ENCODE assay signal across 1 cellular context in the genomic region with DNA sequence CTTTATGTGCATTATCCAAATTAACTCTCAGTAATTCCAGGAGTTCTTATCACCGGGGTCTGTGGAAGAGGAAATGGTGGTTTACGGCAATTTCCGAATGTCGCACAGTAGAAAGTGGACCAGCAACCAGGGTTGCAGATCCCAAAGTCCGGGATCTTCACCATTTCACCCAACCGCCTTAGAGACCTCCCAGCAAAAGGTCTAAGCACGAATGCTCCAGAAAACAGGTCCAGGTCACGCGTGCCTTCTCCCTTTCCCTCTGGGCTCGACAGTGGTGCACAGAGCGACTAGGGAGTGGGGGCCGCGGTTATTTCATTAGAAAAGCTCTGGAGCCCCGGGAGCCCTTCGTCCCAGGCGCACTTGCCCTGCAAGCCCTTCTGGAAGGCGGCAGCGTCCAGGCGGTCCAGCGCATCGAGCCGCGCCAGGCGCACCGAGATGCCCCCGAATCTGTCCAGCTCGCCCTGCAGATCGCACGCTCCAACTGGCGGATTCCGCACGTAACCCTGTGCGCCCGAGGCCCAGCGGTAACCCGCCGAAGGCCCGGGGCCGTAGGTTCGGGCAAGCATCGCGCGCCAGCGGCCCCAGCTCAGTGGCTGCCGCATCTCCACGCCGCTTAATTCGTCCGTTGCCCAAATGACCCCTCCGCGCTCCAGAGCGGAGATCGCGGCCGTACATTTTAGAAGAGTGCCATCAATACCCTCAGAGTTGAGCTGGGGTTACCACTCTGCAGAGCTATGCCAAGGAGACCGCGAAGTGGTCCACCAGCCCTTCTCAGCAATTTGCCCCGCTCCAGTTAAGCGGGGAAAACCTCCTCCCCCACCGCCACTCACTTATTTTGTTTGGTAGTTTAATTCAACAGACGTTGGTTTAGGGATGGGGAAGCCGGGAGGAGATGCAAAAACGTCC.
TF ChIP-seq lines count a peak whose summit lies in the region.

A gene with protein sequence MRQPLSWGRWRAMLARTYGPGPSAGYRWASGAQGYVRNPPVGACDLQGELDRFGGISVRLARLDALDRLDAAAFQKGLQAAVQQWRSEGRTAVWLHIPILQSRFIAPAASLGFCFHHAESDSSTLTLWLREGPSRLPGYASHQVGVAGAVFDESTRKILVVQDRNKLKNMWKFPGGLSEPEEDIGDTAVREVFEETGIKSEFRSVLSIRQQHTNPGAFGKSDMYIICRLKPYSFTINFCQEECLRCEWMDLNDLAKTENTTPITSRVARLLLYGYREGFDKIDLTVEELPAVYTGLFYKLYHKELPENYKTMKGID (minus strand): TSS at position 627 of the 906 bp plus-strand sequence. CDS start 25 bp downstream, at position 602.

TF ChIP-seq in K562, 482 proteins besides CTCF, POLR2A, EP300 and RAD21 (continued from another document and continues in another):
- TF ChIP-seq, protein P1, sequence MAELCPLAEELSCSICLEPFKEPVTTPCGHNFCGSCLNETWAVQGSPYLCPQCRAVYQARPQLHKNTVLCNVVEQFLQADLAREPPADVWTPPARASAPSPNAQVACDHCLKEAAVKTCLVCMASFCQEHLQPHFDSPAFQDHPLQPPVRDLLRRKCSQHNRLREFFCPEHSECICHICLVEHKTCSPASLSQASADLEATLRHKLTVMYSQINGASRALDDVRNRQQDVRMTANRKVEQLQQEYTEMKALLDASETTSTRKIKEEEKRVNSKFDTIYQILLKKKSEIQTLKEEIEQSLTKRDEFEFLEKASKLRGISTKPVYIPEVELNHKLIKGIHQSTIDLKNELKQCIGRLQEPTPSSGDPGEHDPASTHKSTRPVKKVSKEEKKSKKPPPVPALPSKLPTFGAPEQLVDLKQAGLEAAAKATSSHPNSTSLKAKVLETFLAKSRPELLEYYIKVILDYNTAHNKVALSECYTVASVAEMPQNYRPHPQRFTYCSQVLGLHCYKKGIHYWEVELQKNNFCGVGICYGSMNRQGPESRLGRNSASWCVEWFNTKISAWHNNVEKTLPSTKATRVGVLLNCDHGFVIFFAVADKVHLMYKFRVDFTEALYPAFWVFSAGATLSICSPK (IDR thresholded peaks at IDR 0.05; ENCODE audit: borderline replicate concordance), result no peak
- TF ChIP-seq SOX6 (IDR thresholded peaks at IDR 0.05), result no peak
- TF ChIP-seq, protein P2, sequence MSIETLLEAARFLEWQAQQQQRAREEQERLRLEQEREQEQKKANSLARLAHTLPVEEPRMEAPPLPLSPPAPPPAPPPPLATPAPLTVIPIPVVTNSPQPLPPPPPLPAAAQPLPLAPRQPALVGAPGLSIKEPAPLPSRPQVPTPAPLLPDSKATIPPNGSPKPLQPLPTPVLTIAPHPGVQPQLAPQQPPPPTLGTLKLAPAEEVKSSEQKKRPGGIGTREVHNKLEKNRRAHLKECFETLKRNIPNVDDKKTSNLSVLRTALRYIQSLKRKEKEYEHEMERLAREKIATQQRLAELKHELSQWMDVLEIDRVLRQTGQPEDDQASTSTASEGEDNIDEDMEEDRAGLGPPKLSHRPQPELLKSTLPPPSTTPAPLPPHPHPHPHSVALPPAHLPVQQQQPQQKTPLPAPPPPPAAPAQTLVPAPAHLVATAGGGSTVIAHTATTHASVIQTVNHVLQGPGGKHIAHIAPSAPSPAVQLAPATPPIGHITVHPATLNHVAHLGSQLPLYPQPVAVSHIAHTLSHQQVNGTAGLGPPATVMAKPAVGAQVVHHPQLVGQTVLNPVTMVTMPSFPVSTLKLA (conservative IDR thresholded peaks at IDR 0.05), result no peak
- TF ChIP-seq BHLHE40 (IDR thresholded peaks at IDR 0.05; ENCODE audit: low read length), result peak; percentile 8; the same call in 1 of the 2 replicates
- TF ChIP-seq POLR2G (IDR thresholded peaks at IDR 0.05; ENCODE audit: low read depth, low read length), result peak; percentile 83
- TF ChIP-seq ZNF232 (CRISPR knock-in tag; IDR thresholded peaks at IDR 0.05), result 0 out of 2 replicates have a peak, but pooled peaks have one; percentile 36
- no peak for TF ChIP-seq ARHGAP35 (IDR thresholded peaks at IDR 0.05; ENCODE audit: partially characterized antibody)
- peak; percentile 50 for TF ChIP-seq TAF7 (tag; IDR thresholded peaks at IDR 0.05)
- TF ChIP-seq PHTF2 (CRISPR knock-in tag; IDR thresholded peaks at IDR 0.05), result no peak
- no peak for TF ChIP-seq ILK (tag; IDR thresholded peaks at IDR 0.05; ENCODE audit: borderline replicate concordance, low read depth)
- no peak for TF ChIP-seq KAT2B (IDR thresholded peaks at IDR 0.05; ENCODE audit: low read depth, low read length)
- TF ChIP-seq DNMT1 (IDR thresholded peaks at IDR 0.05), result no peak
- TF ChIP-seq C11orf30 (IDR thresholded peaks at IDR 0.05; ENCODE audit: low read depth), result no peak
- TF ChIP-seq, protein P3, sequence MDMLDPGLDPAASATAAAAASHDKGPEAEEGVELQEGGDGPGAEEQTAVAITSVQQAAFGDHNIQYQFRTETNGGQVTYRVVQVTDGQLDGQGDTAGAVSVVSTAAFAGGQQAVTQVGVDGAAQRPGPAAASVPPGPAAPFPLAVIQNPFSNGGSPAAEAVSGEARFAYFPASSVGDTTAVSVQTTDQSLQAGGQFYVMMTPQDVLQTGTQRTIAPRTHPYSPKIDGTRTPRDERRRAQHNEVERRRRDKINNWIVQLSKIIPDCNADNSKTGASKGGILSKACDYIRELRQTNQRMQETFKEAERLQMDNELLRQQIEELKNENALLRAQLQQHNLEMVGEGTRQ (CRISPR knock-in tag; IDR thresholded peaks at IDR 0.05), result no peak; the same call in 1 of the 2 replicates
- no peak; the same call in none of the 2 replicates for TF ChIP-seq ETV5 (CRISPR knock-in tag; IDR thresholded peaks at IDR 0.05; ENCODE audit: low read depth)
- TF ChIP-seq PHF8 (IDR thresholded peaks at IDR 0.05; ENCODE audit: borderline replicate concordance, low read length), result peak; percentile 62; the same call in 1 of the 2 replicates
- no peak for TF ChIP-seq SAFB (IDR thresholded peaks at IDR 0.05; ENCODE audit: borderline replicate concordance, low read depth, low read length)
- no peak for TF ChIP-seq TRIM24 (IDR thresholded peaks at IDR 0.05)
- TF ChIP-seq, protein P4, sequence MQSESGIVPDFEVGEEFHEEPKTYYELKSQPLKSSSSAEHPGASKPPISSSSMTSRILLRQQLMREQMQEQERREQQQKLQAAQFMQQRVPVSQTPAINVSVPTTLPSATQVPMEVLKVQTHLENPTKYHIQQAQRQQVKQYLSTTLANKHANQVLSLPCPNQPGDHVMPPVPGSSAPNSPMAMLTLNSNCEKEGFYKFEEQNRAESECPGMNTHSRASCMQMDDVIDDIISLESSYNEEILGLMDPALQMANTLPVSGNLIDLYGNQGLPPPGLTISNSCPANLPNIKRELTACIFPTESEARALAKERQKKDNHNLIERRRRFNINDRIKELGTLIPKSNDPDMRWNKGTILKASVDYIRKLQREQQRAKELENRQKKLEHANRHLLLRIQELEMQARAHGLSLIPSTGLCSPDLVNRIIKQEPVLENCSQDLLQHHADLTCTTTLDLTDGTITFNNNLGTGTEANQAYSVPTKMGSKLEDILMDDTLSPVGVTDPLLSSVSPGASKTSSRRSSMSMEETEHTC (IDR thresholded peaks at IDR 0.05), result 0 out of 2 replicates have a peak, but pooled peaks have one; percentile 1
- TF ChIP-seq SMARCE1 (IDR thresholded peaks at IDR 0.05), result 0 out of 2 replicates have a peak, but pooled peaks have one; percentile 11
- no peak; the same call in 1 of the 2 replicates for TF ChIP-seq LCOR (CRISPR knock-in tag; IDR thresholded peaks at IDR 0.05)
- TF ChIP-seq, protein P5, sequence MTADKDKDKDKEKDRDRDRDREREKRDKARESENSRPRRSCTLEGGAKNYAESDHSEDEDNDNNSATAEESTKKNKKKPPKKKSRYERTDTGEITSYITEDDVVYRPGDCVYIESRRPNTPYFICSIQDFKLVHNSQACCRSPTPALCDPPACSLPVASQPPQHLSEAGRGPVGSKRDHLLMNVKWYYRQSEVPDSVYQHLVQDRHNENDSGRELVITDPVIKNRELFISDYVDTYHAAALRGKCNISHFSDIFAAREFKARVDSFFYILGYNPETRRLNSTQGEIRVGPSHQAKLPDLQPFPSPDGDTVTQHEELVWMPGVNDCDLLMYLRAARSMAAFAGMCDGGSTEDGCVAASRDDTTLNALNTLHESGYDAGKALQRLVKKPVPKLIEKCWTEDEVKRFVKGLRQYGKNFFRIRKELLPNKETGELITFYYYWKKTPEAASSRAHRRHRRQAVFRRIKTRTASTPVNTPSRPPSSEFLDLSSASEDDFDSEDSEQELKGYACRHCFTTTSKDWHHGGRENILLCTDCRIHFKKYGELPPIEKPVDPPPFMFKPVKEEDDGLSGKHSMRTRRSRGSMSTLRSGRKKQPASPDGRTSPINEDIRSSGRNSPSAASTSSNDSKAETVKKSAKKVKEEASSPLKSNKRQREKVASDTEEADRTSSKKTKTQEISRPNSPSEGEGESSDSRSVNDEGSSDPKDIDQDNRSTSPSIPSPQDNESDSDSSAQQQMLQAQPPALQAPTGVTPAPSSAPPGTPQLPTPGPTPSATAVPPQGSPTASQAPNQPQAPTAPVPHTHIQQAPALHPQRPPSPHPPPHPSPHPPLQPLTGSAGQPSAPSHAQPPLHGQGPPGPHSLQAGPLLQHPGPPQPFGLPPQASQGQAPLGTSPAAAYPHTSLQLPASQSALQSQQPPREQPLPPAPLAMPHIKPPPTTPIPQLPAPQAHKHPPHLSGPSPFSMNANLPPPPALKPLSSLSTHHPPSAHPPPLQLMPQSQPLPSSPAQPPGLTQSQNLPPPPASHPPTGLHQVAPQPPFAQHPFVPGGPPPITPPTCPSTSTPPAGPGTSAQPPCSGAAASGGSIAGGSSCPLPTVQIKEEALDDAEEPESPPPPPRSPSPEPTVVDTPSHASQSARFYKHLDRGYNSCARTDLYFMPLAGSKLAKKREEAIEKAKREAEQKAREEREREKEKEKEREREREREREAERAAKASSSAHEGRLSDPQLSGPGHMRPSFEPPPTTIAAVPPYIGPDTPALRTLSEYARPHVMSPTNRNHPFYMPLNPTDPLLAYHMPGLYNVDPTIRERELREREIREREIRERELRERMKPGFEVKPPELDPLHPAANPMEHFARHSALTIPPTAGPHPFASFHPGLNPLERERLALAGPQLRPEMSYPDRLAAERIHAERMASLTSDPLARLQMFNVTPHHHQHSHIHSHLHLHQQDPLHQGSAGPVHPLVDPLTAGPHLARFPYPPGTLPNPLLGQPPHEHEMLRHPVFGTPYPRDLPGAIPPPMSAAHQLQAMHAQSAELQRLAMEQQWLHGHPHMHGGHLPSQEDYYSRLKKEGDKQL (CRISPR knock-in tag; IDR thresholded peaks at IDR 0.05; ENCODE audit: borderline replicate concordance), result no peak
- no peak for TF ChIP-seq CAMTA2 (CRISPR knock-in tag; conservative IDR thresholded peaks at IDR 0.05)
- no peak for TF ChIP-seq FIP1L1 (IDR thresholded peaks at IDR 0.05; ENCODE audit: low read depth, low read length, poor library complexity, severe bottlenecking)
- TF ChIP-seq MIER1 (IDR thresholded peaks at IDR 0.05; ENCODE audit: low read depth), result no peak
- no peak for TF ChIP-seq SRSF3 (IDR thresholded peaks at IDR 0.05; ENCODE audit: insufficient read depth, low read length)
- peak; percentile 7; the same call in 1 of the 2 replicates for TF ChIP-seq JUND (IDR thresholded peaks at IDR 0.05; ENCODE audit: borderline replicate concordance, low read depth, low read length)
- TF ChIP-seq JUND (tag; IDR thresholded peaks at IDR 0.05; ENCODE audit: borderline replicate concordance, low read depth, low read length), result no peak
- TF ChIP-seq ZNF644 (tag; IDR thresholded peaks at IDR 0.05; ENCODE audit: low read depth), result 0 out of 2 replicates have a peak, but pooled peaks have one; percentile 1
- TF ChIP-seq, protein P6, sequence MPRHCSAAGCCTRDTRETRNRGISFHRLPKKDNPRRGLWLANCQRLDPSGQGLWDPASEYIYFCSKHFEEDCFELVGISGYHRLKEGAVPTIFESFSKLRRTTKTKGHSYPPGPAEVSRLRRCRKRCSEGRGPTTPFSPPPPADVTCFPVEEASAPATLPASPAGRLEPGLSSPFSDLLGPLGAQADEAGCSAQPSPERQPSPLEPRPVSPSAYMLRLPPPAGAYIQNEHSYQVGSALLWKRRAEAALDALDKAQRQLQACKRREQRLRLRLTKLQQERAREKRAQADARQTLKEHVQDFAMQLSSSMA (CRISPR knock-in tag; IDR thresholded peaks at IDR 0.05), result 0 out of 2 replicates have a peak, but pooled peaks have one; percentile 27
- TF ChIP-seq SUPT5H (IDR thresholded peaks at IDR 0.05), result peak; percentile 39
- TF ChIP-seq PHF21A (IDR thresholded peaks at IDR 0.05; ENCODE audit: borderline replicate concordance, low read depth), result no peak
- TF ChIP-seq RBM25 (IDR thresholded peaks at IDR 0.05; ENCODE audit: low read depth, low read length, severe bottlenecking), result no peak
